8 cellular contexts compared by ENCODE assay signal in the genomic region with DNA sequence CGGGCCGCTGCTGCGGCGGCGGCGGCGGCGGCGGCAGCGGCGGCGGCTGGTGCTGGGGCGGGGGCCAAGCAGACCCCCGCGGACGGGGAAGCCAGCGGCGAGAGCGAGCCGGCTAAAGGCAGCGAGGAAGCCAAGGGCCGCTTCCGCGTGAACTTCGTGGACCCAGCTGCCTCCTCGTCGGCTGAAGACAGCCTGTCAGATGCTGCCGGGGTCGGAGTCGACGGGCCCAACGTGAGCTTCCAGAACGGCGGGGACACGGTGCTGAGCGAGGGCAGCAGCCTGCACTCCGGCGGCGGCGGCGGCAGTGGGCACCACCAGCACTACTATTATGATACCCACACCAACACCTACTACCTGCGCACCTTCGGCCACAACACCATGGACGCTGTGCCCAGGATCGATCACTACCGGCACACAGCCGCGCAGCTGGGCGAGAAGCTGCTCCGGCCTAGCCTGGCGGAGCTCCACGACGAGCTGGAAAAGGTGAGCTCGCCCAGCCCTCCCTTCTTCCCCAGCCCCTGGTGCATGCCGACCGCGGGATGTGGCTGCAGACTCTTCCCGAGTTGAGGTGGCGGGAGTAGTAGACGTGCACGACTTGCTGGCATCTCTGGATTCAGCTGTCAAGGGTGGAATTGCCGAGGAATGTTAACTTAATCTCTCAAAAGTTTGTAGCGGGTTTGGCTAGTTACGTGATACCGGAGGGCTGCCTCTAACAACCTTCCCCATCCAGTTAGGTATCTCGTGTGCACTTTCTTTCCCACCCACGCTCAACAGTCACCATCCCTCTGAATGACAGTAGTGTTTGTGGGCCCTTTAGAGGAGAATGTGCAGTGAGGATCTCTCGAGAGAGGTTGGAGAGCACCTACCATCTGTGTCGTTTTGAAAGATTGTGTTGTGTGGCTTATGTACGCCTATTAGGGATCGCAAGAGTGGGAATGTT. TPM values are rescaled to one million over a fixed set of nuclear protein-coding genes. Genes with fewer than 3 reads are reported as not detected.
DNase-seq lines count a peak whose midpoint lies in the region; ATAC-seq, FAIRE-seq and TF ChIP-seq lines count a peak whose summit lies in the region.

No MANE protein-coding gene starts in this region.

- POLR2A ChIA-PET in WTC11 (lab: Charles Lee) = no interaction called here

- H3K27ac Mint-ChIP-seq in WTC11 = no peak overlapping the region

- no peak for FAIRE-seq in kidney (lab: Jason Lieb, UNC)

- H3K36me3 ChIP-seq in HUES6 (ENCODE audit: control insufficient read depth, insufficient read depth, low read length) (no peaks in the 10 kb centered on the region), kidney (ENCODE audit: control insufficient read depth in 1 of 2, insufficient read depth in 2 of 2, low read length in 2 of 2) (no peaks in the 10 kb centered on the region)

- TF ChIP-seq CTCF in WTC11 (IDR thresholded peaks at IDR 0.05) = no peak
- TF ChIP-seq CTCF in cardiac fibroblast (IDR thresholded peaks at IDR 0.05; ENCODE audit: low read depth, low read length) = no peak
- TF ChIP-seq CTCF in kidney (IDR thresholded peaks at IDR 0.05; ENCODE audit: borderline replicate concordance, extremely low read depth, insufficient read depth) = no peak

- H3K9ac ChIP-seq in HUES6 (ENCODE audit: low read length) = peak overlapping the region; percentile 86
- peak overlapping the region in 1 of 2 donors; percentile 67 for H3K9ac ChIP-seq in kidney (ENCODE audit: low read length in 2 of 2)

- CTCF ChIA-PET in WTC11 (lab: Charles Lee) = interaction anchor here (0.9 to 2.3 kb wide), 3 partner anchors 8 to 142 kb away, joined by 3 to 5 read pairs (median 3); no protein-coding TSS in a partner anchor

- ATAC-seq in GM21390 (IDR thresholded peaks at IDR 0.05; ENCODE audit: unreplicated experiment) (peak; percentile 12), WTC11 (peak; percentile 15)

- peak overlapping the region; percentile 84 for H3K4me3 Mint-ChIP-seq in WTC11

- intact Hi-C loops in kidney (cut with DNase I) = no loop called here

- H3K27me3 Mint-ChIP-seq in WTC11 (ENCODE audit: low read depth) = peaks cover 54% of the 10 kb centered on the region

- H3K9me3 Mint-ChIP-seq in WTC11 = no peaks in the 10 kb centered on the region

- peaks cover 26% of the 10 kb centered on the region for H3K27me3 ChIP-seq in HUES6 (ENCODE audit: control insufficient read depth, insufficient read depth, low read length)

- H3K4me1 ChIP-seq in HUES6 (ENCODE audit: control insufficient read depth, insufficient read depth, low read length) (peaks cover 9% of the 10 kb centered on the region; the same call in 1 of the 2 replicates), kidney (ENCODE audit: control insufficient read depth in 1 of 2, insufficient read depth in 1 of 2, low read depth in 1 of 2, low read length in 2 of 2) (peaks cover 5 to 9% of the 10 kb centered on the region in 2 donors)

- H3K27ac ChIP-seq in HUES6 (ENCODE audit: low read depth, low read length) = no peak overlapping the region
- no peak overlapping the region for H3K27ac ChIP-seq in kidney (ENCODE audit: low read depth in 2 of 2, low read length in 2 of 2)

- no peaks in the 10 kb centered on the region for H3K36me3 Mint-ChIP-seq in WTC11

- H3K4me3 ChIP-seq in HUES6 (ENCODE audit: low read depth, low read length) (peak overlapping the region; percentile 76), cardiac fibroblast (replicated peaks in 1 of 2; ENCODE audit: low read depth in 2 of 2, low read length in 2 of 2) (peak overlapping the region; percentile 88 to 92), kidney (ENCODE audit: low read length in 2 of 2) (peak overlapping the region; percentile 51 to 82)

- peak; percentile 54 for DNase-seq in COLO668 (lab: John Stamatoyannopoulos, UW; ENCODE audit: unreplicated experiment)
- peak; percentile 30 for DNase-seq in WTC11 (ENCODE audit: low spot score)
- DNase-seq in cardiac fibroblast (ENCODE audit: low read depth in 2 of 2) = peak; percentile 27 to 32
- DNase-seq in kidney = peak; percentile 85
- peak; percentile 63 for DNase-seq in stimulated activated CD4-positive, alpha-beta T cell treated with anti-CD3 and anti-CD28 coated beads, Interleukin-15, amount 100 ng/mL, for 24 hours
- no peak for DNase-seq in NCI-H1048 (lab: John Stamatoyannopoulos, UW)

- H3K9me3 ChIP-seq in HUES6 (ENCODE audit: control insufficient read depth, insufficient read depth, low read depth, low read length) (no peaks in the 10 kb centered on the region), kidney (ENCODE audit: control insufficient read depth in 1 of 2, low read length in 2 of 2) (no peaks in the 10 kb centered on the region)

- peaks cover 20% of the 10 kb centered on the region for H3K4me1 Mint-ChIP-seq in WTC11

TF ChIP-seq in WTC11, 78 proteins besides CTCF, POLR2A, EP300 and RAD21 (continues in another document):
- TF ChIP-seq, protein P1, sequence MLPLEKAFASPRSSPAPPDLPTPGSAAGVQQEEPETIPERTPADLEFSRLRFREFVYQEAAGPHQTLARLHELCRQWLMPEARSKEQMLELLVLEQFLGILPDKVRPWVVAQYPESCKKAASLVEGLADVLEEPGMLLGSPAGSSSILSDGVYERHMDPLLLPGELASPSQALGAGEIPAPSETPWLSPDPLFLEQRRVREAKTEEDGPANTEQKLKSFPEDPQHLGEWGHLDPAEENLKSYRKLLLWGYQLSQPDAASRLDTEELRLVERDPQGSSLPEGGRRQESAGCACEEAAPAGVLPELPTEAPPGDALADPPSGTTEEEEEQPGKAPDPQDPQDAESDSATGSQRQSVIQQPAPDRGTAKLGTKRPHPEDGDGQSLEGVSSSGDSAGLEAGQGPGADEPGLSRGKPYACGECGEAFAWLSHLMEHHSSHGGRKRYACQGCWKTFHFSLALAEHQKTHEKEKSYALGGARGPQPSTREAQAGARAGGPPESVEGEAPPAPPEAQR (CRISPR knock-in tag; IDR thresholded peaks at IDR 0.05) = no peak
- no peak for TF ChIP-seq JAZF1 (CRISPR knock-in tag; IDR thresholded peaks at IDR 0.05)
- TF ChIP-seq, protein P2, sequence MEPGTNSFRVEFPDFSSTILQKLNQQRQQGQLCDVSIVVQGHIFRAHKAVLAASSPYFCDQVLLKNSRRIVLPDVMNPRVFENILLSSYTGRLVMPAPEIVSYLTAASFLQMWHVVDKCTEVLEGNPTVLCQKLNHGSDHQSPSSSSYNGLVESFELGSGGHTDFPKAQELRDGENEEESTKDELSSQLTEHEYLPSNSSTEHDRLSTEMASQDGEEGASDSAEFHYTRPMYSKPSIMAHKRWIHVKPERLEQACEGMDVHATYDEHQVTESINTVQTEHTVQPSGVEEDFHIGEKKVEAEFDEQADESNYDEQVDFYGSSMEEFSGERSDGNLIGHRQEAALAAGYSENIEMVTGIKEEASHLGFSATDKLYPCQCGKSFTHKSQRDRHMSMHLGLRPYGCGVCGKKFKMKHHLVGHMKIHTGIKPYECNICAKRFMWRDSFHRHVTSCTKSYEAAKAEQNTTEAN (CRISPR knock-in tag; IDR thresholded peaks at IDR 0.05) = no peak
- TF ChIP-seq TP53 (CRISPR knock-in tag; IDR thresholded peaks at IDR 0.05) = no peak
- no peak for TF ChIP-seq ZNF232 (CRISPR knock-in tag; IDR thresholded peaks at IDR 0.05)
- TF ChIP-seq NFE2L1 (CRISPR knock-in tag; IDR thresholded peaks at IDR 0.05) = 0 out of 2 replicates have a peak, but pooled peaks have one; percentile 28
- no peak for TF ChIP-seq PRRX2 (CRISPR knock-in tag; IDR thresholded peaks at IDR 0.05)
- no peak for TF ChIP-seq ZNF416 (CRISPR knock-in tag; IDR thresholded peaks at IDR 0.05)
- TF ChIP-seq, protein P3, sequence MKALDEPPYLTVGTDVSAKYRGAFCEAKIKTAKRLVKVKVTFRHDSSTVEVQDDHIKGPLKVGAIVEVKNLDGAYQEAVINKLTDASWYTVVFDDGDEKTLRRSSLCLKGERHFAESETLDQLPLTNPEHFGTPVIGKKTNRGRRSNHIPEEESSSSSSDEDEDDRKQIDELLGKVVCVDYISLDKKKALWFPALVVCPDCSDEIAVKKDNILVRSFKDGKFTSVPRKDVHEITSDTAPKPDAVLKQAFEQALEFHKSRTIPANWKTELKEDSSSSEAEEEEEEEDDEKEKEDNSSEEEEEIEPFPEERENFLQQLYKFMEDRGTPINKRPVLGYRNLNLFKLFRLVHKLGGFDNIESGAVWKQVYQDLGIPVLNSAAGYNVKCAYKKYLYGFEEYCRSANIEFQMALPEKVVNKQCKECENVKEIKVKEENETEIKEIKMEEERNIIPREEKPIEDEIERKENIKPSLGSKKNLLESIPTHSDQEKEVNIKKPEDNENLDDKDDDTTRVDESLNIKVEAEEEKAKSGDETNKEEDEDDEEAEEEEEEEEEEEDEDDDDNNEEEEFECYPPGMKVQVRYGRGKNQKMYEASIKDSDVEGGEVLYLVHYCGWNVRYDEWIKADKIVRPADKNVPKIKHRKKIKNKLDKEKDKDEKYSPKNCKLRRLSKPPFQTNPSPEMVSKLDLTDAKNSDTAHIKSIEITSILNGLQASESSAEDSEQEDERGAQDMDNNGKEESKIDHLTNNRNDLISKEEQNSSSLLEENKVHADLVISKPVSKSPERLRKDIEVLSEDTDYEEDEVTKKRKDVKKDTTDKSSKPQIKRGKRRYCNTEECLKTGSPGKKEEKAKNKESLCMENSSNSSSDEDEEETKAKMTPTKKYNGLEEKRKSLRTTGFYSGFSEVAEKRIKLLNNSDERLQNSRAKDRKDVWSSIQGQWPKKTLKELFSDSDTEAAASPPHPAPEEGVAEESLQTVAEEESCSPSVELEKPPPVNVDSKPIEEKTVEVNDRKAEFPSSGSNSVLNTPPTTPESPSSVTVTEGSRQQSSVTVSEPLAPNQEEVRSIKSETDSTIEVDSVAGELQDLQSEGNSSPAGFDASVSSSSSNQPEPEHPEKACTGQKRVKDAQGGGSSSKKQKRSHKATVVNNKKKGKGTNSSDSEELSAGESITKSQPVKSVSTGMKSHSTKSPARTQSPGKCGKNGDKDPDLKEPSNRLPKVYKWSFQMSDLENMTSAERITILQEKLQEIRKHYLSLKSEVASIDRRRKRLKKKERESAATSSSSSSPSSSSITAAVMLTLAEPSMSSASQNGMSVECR (CRISPR knock-in tag; IDR thresholded peaks at IDR 0.05; ENCODE audit: borderline replicate concordance) = 0 out of 2 replicates have a peak, but pooled peaks have one; percentile 59
- TF ChIP-seq NR2C2 (CRISPR knock-in tag; IDR thresholded peaks at IDR 0.05) = no peak
- TF ChIP-seq FOXP1 (CRISPR knock-in tag; IDR thresholded peaks at IDR 0.05; ENCODE audit: borderline replicate concordance) = 0 out of 2 replicates have a peak, but pooled peaks have one; percentile 24
- TF ChIP-seq GRHL2 (CRISPR knock-in tag; IDR thresholded peaks at IDR 0.05; ENCODE audit: insufficient replicate concordance, severe bottlenecking) = no peak

RNA-seq across cellular contexts. Expression of a gene that starts 0.9 kb away (rescaled TPM):
- total RNA-seq in WTC11 (2021) = 8.4 to 10.6 TPM (median 10.2 TPM) in 3 replicates
- 21.0 TPM for total RNA-seq in kidney
- 3.8 TPM for polyA plus RNA-seq in kidney (ENCODE audit: insufficient read depth, low read depth, low replicate concordance)
